In the genomic region with DNA sequence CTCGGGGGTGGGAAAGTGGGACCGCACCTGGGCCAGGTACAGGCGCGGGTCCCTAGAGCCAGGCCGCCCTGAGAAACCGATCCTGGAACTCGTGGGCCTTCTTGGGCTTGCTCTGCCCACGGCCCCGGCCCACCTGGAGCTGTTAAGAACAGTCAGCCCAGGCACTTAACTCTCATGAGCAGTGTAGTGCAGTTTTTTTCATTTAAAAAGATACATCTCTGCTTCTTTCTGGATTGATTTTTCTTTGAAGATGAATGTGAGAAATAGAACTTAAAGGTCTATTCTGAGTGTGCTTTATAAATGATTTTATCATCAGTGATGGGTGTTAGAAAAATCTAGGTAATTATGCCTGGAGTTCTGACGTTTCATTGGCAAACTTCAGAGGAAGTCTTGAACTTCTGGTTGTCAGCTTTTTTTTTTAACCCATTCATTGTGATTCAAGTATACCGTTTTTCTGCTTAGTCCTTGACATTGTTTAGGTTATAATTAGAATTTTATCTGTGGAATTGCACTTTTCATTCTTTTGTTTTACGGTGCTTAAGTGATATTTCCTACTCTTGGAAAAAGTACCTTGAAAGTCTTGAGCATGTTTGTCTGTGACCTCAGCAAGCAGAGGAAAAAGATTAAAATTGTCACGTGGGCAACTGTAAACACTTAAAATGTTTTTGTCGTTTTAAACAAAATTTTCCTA, we compare ENCODE assay signal across 8 cellular contexts. TPM values are rescaled to one million over a fixed set of nuclear protein-coding genes. Genes with fewer than 3 reads are reported as not detected.
A peak's percentile ranks its signal among the peaks of the same experiment; 100 is the strongest.
DNase-seq lines count a peak whose midpoint lies in the region; FAIRE-seq and TF ChIP-seq lines count a peak whose summit lies in the region.

No MANE protein-coding gene starts in this region.

- intact Hi-C loops in endothelial cell of umbilical vein (cut with micrococcal nuclease): loop anchor here (1.0 kb wide), 2 partner anchors 49 to 185 kb away; no protein-coding TSS in a partner anchor

- H3K4me1 ChIP-seq in HAP-1 (peaks cover 21% of the 10 kb centered on the region), endothelial cell of umbilical vein (ENCODE audit: control insufficient read depth, extremely low read depth, insufficient read depth, low read length) (peaks cover 38% of the 10 kb centered on the region), trophoblast cell (ENCODE audit: control insufficient read depth in 1 of 2, insufficient read depth in 2 of 2, low read length in 2 of 2) (no peaks in the 10 kb centered on the region)

- peak overlapping the region; percentile 96 for H2BK5ac ChIP-seq in trophoblast cell (ENCODE audit: low read depth, low read length, poor library complexity)

- BruUV-seq in endothelial cell of umbilical vein (replicated peaks; lab: Mats Ljungman, UMichigan): TSS peak; percentile 38

- H2AK5ac ChIP-seq in trophoblast cell (ENCODE audit: low read length): peak overlapping the region; percentile 35

- H2AFZ ChIP-seq in endothelial cell of umbilical vein (ENCODE audit: low read depth, low read length): peak overlapping the region; percentile 87
- H2AFZ ChIP-seq in trophoblast cell (ENCODE audit: insufficient read depth, low read length, poor library complexity): peak overlapping the region; percentile 83

- peak overlapping the region; percentile 100 for H3K4me2 ChIP-seq in endothelial cell of umbilical vein (ENCODE audit: insufficient read depth, low read length)
- peak overlapping the region; percentile 70 for H3K4me2 ChIP-seq in trophoblast cell (ENCODE audit: low read length)

- peak overlapping the region; percentile 36 for H4K12ac ChIP-seq in trophoblast cell (ENCODE audit: low read depth, low read length)

- H3K27ac ChIP-seq in endothelial cell of umbilical vein (ENCODE audit: insufficient read depth, low read depth, low read length): peak overlapping the region; percentile 56
- H3K27ac ChIP-seq in trophoblast cell (ENCODE audit: low read depth, low read length): peak overlapping the region; percentile 81

- H3K23ac ChIP-seq in trophoblast cell (ENCODE audit: low read length): no peak overlapping the region

- peaks cover 45% of the 10 kb centered on the region for H3K36me3 ChIP-seq in HAP-1 (replicated peaks)
- H3K36me3 ChIP-seq in endothelial cell of umbilical vein (ENCODE audit: control insufficient read depth in 2 of 2, extremely low read depth in 1 of 2, insufficient read depth in 2 of 2, low read length in 2 of 2): peaks cover 0 to 12% of the 10 kb centered on the region in 2 experiments
- H3K36me3 ChIP-seq in trophoblast cell (ENCODE audit: control insufficient read depth in 1 of 2, insufficient read depth in 2 of 2, low read length in 2 of 2): peaks cover 0 to under 1% of the 10 kb centered on the region in 2 experiments

- H3K9me1 ChIP-seq in endothelial cell of umbilical vein (replicated peaks; ENCODE audit: control insufficient read depth, extremely low read depth, insufficient read depth, low read length): no peaks in the 10 kb centered on the region

- H3K79me1 ChIP-seq in trophoblast cell (ENCODE audit: low read length): peaks cover 6% of the 10 kb centered on the region

- peak overlapping the region; percentile 90 for H4K91ac ChIP-seq in trophoblast cell (ENCODE audit: low read depth, low read length)

- FAIRE-seq in endothelial cell of umbilical vein (lab: Jason Lieb, UNC) (no peak), urothelium cell line (lab: Jason Lieb, UNC) (no peak)

- H3K27me3 ChIP-seq in HAP-1 (ENCODE audit: low read depth): no peaks in the 10 kb centered on the region
- no peaks in the 10 kb centered on the region for H3K27me3 ChIP-seq in endothelial cell of umbilical vein (ENCODE audit: control insufficient read depth in 2 of 2, insufficient read depth in 2 of 2, low read length in 2 of 2)
- no peaks in the 10 kb centered on the region for H3K27me3 ChIP-seq in trophoblast cell (ENCODE audit: insufficient read depth, low read length)

- peaks cover 58% of the 10 kb centered on the region for H3K79me2 ChIP-seq in endothelial cell of umbilical vein (ENCODE audit: control insufficient read depth, insufficient read depth, low read length)
- peaks cover 7% of the 10 kb centered on the region for H3K79me2 ChIP-seq in trophoblast cell (ENCODE audit: control insufficient read depth, insufficient read depth, low read length, poor library complexity)

- H2BK120ac ChIP-seq in trophoblast cell (ENCODE audit: insufficient read depth, low read length, poor library complexity): peak overlapping the region; percentile 72

- H4K20me1 ChIP-seq in endothelial cell of umbilical vein (replicated peaks; ENCODE audit: control insufficient read depth, extremely low read depth, insufficient read depth, low read length): no peaks in the 10 kb centered on the region

- POLR2A ChIA-PET in endothelial cell of umbilical vein (lab: Charles Lee): no interaction called here

- no peak for TF ChIP-seq CTCF in endothelial cell of umbilical vein (IDR thresholded peaks at IDR 0.05; ENCODE audit: extremely low read depth in 1 of 2, insufficient read depth in 1 of 2, low read depth in 1 of 2, low read length in 2 of 2)

- peak overlapping the region; percentile 84 for H3K18ac ChIP-seq in trophoblast cell (ENCODE audit: low read length)

- in situ Hi-C loops in HAP-1 (cut with MboI; ENCODE audit: low sequenced_read_pairs): no loop called here

- H3K4ac ChIP-seq in trophoblast cell (ENCODE audit: low read depth, low read length): peak overlapping the region; percentile 100

- H3K9me3 ChIP-seq in HAP-1 (no peaks in the 10 kb centered on the region), endothelial cell of umbilical vein (replicated peaks; ENCODE audit: control insufficient read depth, insufficient read depth, low read length) (no peaks in the 10 kb centered on the region), trophoblast cell (ENCODE audit: insufficient read depth, low read depth, low read length) (no peaks in the 10 kb centered on the region)

- peak overlapping the region; percentile 92 for H3K14ac ChIP-seq in trophoblast cell (ENCODE audit: low read length)

- DNase-seq in DMS 273 (lab: John Stamatoyannopoulos, UW; ENCODE audit: unreplicated experiment) (peak; percentile 27), DMS 273 treated with DMSO at 0.1 percent for 48 hours (lab: John Stamatoyannopoulos, UW) (no peak), HAP-1 (ENCODE audit: low spot score in 2 of 2) (no peak), NOMO-1 treated with dmso at 0.1 percent for 144 hours (lab: John Stamatoyannopoulos, UW; ENCODE audit: unreplicated experiment) (peak; percentile 0), endothelial cell of umbilical vein (ENCODE audit: low read depth, low spot score) (peak; percentile 51), trophoblast cell (peak in 1 of 2 donors; percentile 6), urothelium cell line (ENCODE audit: low spot score) (no peak)
- DNase-seq in effector CD8-positive, alpha-beta T cell (lab: John Stamatoyannopoulos, UW): no peak

- dilution Hi-C loops in endothelial cell of umbilical vein (cut with MboI; ENCODE audit: extremely low pct_ligation_motif_present, low sequenced_read_pairs): no loop called here

- peak overlapping the region; percentile 90 for H4K8ac ChIP-seq in trophoblast cell (ENCODE audit: low read depth, low read length)

- H2BK12ac ChIP-seq in trophoblast cell (ENCODE audit: low read length): peak overlapping the region; percentile 36

- H3K4me3 ChIP-seq in HAP-1 (peak overlapping the region; percentile 91), endothelial cell of umbilical vein (replicated peaks in 1 of 3; ENCODE audit: insufficient read depth in 1 of 3, low read depth in 1 of 3, low read length in 3 of 3) (peak overlapping the region; percentile 91 to 98 (median 92)), trophoblast cell (ENCODE audit: low read depth, low read length) (peak overlapping the region; percentile 90)

- CTCF ChIA-PET in endothelial cell of umbilical vein (lab: Charles Lee): interaction anchor here (0.8 kb wide), 1 partner anchor 185 kb away, joined by 4 read pairs; no protein-coding TSS in a partner anchor

- H3K9ac ChIP-seq in endothelial cell of umbilical vein (replicated peaks; ENCODE audit: extremely low read depth, insufficient read depth, low read length) (peak overlapping the region; percentile 90), trophoblast cell (ENCODE audit: low read length) (peak overlapping the region; percentile 97)

- TF ChIP-seq POLR2A in endothelial cell of umbilical vein (IDR thresholded peaks at IDR 0.05; ENCODE audit: low read depth, low read length): no peak

- WGBS in trophoblast cell (ENCODE audit: extremely low coverage, insufficient coverage, insufficient read length): no CpG with 5 or more reads among the region's 14 CpGs

TF ChIP-seq in endothelial cell of umbilical vein, 7 proteins besides CTCF, POLR2A, EP300 and RAD21:
- TF ChIP-seq JUN (IDR thresholded peaks at IDR 0.05; ENCODE audit: borderline replicate concordance, insufficient read depth, insufficient read length, low read depth) (no peak), EZH2 (IDR thresholded peaks at IDR 0.05; ENCODE audit: borderline replicate concordance, low read depth, low read length, severe bottlenecking) (no peak), FOS (IDR thresholded peaks at IDR 0.05; ENCODE audit: borderline replicate concordance, insufficient read depth, low read length) (no peak), POLR2AphosphoS5 (IDR thresholded peaks at IDR 0.05; ENCODE audit: insufficient read depth, low read depth, low read length) (no peak), GATA2 (IDR thresholded peaks at IDR 0.05; ENCODE audit: insufficient read depth, insufficient read length, low read depth, low read length) (no peak), MYC (IDR thresholded peaks at IDR 0.05; ENCODE audit: low read depth, low read length) (no peak)
- TF ChIP-seq, protein P1, sequence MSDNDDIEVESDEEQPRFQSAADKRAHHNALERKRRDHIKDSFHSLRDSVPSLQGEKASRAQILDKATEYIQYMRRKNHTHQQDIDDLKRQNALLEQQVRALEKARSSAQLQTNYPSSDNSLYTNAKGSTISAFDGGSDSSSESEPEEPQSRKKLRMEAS (IDR thresholded peaks at IDR 0.05; ENCODE audit: insufficient read depth, insufficient read length): no peak

RNA-seq across cellular contexts. Expression of a gene that starts 0.8 kb away (rescaled TPM):
- 70.1 and 71.6 TPM in 2 replicates for total RNA-seq in endothelial cell of umbilical vein
- 13.6 and 19.9 TPM in 2 replicates for polyA plus RNA-seq in endothelial cell of umbilical vein
- polyA plus RNA-seq in endothelial cell of umbilical vein (2011; cell fraction: cytosol; rRNA removed): 30.1 and 32.7 TPM in 2 replicates
- polyA plus RNA-seq in endothelial cell of umbilical vein (2011; cell fraction: nucleus; rRNA removed): 28.8 and 65.8 TPM in 2 replicates
- 30.5 and 57.9 TPM in 2 replicates for polyA plus RNA-seq in endothelial cell of umbilical vein (2012)
- 13.1 and 13.7 TPM in 2 replicates for polyA minus RNA-seq in endothelial cell of umbilical vein
- 32.7 TPM for polyA minus RNA-seq in endothelial cell of umbilical vein (2011; cell fraction: cytosol; rRNA and poly(A)+ RNA removed)
- polyA minus RNA-seq in endothelial cell of umbilical vein (2011; cell fraction: nucleus; rRNA and poly(A)+ RNA removed): 18.4 and 41.8 TPM in 2 replicates
- polyA plus RNA-seq in trophoblast cell (2013): 64.0 and 65.3 TPM in 2 replicates

Comparison
In these comparisons a context has a peak if more than half of its experiments do, and no peak if none do; other contexts are left out.
1. DNase-seq: peak in DMS 273 (single experiment), NOMO-1 treated with dmso at 0.1 percent for 144 hours (single experiment) and endothelial cell of umbilical vein (single experiment); none in DMS 273 treated with DMSO at 0.1 percent for 48 hours (single experiment), HAP-1 (0 of 2), urothelium cell line (single experiment) and effector CD8-positive, alpha-beta T cell (single experiment).
2. Peak in every context shown above with its lines, with median percentiles within 50 percentile points of each other: H3K4me3 ChIP-seq.